In the genomic region with DNA sequence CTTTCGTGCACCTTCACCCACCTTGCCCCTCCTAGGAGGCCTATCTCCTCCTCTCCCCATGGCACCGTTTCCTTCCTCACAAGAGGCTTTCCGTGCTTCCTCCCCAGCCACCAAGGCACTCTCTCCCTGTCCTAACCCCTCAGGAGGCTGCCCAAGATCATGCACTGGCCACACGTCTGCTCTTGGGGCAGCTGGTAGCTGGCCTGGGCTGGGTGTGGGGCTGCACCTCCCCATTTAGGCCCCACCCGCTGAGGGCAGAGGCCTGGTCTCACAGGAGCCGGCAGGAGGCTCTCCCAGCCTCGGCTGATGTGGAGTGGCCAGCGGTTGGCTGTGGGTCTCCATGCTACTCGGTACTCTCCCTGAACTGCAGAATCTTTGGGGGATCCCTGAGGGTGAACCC, we compare ENCODE assay signal across 1 cellular context.
TF ChIP-seq lines count a peak whose summit lies in the region.

No MANE protein-coding gene starts in this region.

TF ChIP-seq in K562, 482 proteins besides CTCF, POLR2A, EP300 and RAD21:
- TF ChIP-seq, protein P1, sequence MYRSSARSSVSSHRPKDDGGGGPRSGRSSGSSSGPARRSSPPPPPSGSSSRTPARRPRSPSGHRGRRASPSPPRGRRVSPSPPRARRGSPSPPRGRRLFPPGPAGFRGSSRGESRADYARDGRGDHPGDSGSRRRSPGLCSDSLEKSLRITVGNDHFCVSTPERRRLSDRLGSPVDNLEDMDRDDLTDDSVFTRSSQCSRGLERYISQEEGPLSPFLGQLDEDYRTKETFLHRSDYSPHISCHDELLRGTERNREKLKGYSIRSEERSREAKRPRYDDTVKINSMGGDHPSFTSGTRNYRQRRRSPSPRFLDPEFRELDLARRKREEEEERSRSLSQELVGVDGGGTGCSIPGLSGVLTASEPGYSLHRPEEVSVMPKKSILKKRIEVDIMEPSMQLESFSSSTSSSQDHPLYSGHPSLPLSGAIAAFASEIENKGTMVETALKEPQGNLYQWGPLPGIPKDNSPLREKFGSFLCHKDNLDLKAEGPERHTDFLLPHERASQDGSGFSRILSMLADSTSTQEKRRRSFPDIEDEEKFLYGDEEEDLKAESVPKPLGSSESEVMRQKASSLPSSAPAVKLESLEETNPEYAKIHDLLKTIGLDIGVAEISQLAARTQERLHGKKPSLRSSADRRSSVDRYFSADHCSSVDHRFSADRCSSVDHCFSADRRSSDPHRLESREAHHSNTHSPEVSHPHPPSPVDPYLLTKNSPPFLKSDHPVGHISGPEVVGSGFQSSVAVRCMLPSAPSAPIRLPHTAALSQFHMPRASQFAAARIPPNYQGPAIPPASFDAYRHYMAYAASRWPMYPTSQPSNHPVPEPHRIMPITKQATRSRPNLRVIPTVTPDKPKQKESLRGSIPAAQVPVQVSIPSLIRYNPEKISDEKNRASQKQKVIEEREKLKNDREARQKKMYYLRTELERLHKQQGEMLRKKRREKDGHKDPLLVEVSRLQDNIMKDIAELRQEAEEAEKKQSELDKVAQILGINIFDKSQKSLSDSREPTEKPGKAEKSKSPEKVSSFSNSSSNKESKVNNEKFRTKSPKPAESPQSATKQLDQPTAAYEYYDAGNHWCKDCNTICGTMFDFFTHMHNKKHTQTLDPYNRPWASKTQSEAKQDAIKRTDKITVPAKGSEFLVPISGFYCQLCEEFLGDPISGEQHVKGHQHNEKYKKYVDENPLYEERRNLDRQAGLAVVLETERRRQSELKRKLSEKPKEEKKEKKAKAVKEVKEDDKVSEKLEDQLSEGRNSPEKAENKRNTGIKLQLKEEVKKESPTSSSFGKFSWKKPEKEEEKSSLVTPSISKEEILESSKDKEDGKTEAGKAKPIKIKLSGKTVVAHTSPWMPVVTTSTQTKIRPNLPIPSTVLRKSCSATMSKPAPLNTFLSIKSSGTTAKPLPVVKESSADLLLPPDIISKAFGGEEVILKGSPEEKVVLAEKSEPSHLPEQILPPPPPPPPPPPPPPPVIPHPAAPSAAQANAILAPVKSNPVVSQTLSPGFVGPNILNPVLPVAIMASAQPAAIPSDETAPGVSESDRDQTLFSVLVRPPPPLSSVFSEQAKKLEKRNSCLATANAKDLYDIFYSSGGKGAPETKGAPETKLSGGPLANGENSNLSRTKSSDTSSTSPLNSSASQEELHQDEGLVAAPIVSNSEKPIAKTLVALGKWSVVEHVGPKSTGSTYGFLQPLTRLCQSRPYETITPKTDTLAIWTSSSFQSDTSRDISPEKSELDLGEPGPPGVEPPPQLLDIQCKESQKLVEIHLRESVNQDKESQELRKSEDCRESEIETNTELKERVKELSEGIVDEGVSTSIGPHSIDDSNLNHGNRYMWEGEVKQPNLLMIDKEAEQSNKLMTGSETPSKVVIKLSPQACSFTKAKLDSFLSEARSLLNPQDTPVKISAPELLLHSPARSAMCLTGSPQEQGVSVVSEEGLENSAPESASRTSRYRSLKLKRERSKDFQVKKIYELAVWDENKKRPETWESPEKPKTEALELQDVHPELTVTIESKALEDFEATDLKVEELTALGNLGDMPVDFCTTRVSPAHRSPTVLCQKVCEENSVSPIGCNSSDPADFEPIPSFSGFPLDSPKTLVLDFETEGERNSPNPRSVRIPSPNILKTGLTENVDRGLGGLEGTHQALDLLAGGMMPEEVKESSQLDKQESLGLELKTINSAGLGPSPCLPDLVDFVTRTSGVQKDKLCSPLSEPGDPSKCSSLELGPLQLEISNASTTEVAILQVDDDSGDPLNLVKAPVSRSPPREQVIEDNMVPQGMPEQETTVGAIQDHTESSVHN (IDR thresholded peaks at IDR 0.05; ENCODE audit: borderline replicate concordance in 1 of 2, low read depth in 1 of 2): no peak
- TF ChIP-seq, protein P2, sequence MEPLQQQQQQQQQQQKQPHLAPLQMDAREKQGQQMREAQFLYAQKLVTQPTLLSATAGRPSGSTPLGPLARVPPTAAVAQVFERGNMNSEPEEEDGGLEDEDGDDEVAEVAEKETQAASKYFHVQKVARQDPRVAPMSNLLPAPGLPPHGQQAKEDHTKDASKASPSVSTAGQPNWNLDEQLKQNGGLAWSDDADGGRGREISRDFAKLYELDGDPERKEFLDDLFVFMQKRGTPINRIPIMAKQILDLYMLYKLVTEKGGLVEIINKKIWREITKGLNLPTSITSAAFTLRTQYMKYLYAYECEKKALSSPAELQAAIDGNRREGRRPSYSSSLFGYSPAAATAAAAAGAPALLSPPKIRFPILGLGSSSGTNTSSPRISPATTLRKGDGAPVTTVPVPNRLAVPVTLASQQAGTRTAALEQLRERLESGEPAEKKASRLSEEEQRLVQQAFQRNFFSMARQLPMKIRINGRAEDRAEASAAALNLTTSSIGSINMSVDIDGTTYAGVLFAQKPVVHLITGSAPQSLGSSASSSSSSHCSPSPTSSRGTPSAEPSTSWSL (CRISPR knock-in tag; IDR thresholded peaks at IDR 0.05; ENCODE audit: borderline replicate concordance): no peak
- TF ChIP-seq ZBTB7A (IDR thresholded peaks at IDR 0.05; ENCODE audit: borderline replicate concordance, control insufficient read depth, low read depth, low read length) (peak; percentile 13; the same call in 1 of the 2 replicates), MAFF (IDR thresholded peaks at IDR 0.05; ENCODE audit: low read length) (no peak), MECOM (CRISPR knock-in tag; IDR thresholded peaks at IDR 0.05) (no peak), DDX20 (tag; IDR thresholded peaks at IDR 0.05; ENCODE audit: low read depth) (no peak), NRF1 (conservative IDR thresholded peaks at IDR 0.05 in 1 of 2, IDR thresholded peaks at IDR 0.05 in 1 of 2) (no peak)
- TF ChIP-seq, protein P3, sequence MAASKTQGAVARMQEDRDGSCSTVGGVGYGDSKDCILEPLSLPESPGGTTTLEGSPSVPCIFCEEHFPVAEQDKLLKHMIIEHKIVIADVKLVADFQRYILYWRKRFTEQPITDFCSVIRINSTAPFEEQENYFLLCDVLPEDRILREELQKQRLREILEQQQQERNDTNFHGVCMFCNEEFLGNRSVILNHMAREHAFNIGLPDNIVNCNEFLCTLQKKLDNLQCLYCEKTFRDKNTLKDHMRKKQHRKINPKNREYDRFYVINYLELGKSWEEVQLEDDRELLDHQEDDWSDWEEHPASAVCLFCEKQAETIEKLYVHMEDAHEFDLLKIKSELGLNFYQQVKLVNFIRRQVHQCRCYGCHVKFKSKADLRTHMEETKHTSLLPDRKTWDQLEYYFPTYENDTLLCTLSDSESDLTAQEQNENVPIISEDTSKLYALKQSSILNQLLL (CRISPR knock-in tag; IDR thresholded peaks at IDR 0.05; ENCODE audit: borderline replicate concordance): no peak
- TF ChIP-seq, protein P4, sequence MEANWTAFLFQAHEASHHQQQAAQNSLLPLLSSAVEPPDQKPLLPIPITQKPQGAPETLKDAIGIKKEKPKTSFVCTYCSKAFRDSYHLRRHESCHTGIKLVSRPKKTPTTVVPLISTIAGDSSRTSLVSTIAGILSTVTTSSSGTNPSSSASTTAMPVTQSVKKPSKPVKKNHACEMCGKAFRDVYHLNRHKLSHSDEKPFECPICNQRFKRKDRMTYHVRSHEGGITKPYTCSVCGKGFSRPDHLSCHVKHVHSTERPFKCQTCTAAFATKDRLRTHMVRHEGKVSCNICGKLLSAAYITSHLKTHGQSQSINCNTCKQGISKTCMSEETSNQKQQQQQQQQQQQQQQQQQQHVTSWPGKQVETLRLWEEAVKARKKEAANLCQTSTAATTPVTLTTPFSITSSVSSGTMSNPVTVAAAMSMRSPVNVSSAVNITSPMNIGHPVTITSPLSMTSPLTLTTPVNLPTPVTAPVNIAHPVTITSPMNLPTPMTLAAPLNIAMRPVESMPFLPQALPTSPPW (CRISPR knock-in tag; IDR thresholded peaks at IDR 0.05): peak; percentile 18; the same call in 1 of the 2 replicates
